In genomic region chr6:145204258-145204766, GRCh38 we compare ENCODE assay signal across 25 cellular contexts.
"Had no signal": no experiment of that assay in that cellular context is flagged by ENCODE, and none has a peak within 500 bp of the region (broad histone marks: within the 10 kb centered on the region; RNA-seq: fewer than 3 reads in every experiment).

No MANE protein-coding gene starts in this region.

- H3K4me3 ChIP-seq: MG63 had no signal

- H3K4me1 Mint-ChIP-seq: activated B cell treated with CpG ODN at 0.5 μM for 24 hours; activated CD4-positive, alpha-beta T cell treated with anti-CD3 and anti-CD28 coated beads, Interleukin-2, amount 10 ng/mL, durations not matched to agents 24 days and 14 days; activated CD8-positive, alpha-beta memory T cell treated with anti-CD3 and anti-CD28 coated beads, Interleukin-2, amount 10 ng/mL, durations not matched to agents 7 days and 5 days; T-helper 17 cell had no signal

- DNase-seq: activated B cell treated with CpG ODN at 0.5 μM for 24 hours; activated CD4-positive, alpha-beta T cell treated with anti-CD3 and anti-CD28 coated beads for 1 hour; activated CD4-positive, alpha-beta T cell treated with anti-CD3 and anti-CD28 coated beads, Interleukin-2, amount 10 ng/mL, durations not matched to agents 24 days and 14 days; activated CD4-positive, alpha-beta T cell treated with anti-CD3 and anti-CD28 coated beads, Interleukin-2, amount 50 U/mL, for 48 hours; activated CD8-positive, alpha-beta memory T cell treated with anti-CD3 and anti-CD28 coated beads, Interleukin-2, amount 10 ng/mL, durations not matched to agents 7 days and 5 days; activated gamma-delta T cell; activated naive CD4-positive, alpha-beta T cell treated with anti-CD3 and anti-CD28 coated beads for 36 hours; activated T-cell treated with anti-CD3 and anti-CD28 coated beads, Interleukin-2, amount 50 U/mL, for 4 hours; MG63; MV-4-11; NCI-H1105; NCI-H1436; NCI-H1694 treated with DMSO at 0.1 percent for 48 hours; NCI-H2029 treated with DMSO at 0.1 percent for 48 hours; NCI-H345; NCI-H510A; NCI-H526 treated with DMSO at 0.1 percent for 48 hours; NCI-H82; OCI-M1; RPMI8226; T-helper 17 cell; T-helper 9 cell had no signal

- H3K36me3 ChIP-seq: MG63 had no signal

- H3K27ac Mint-ChIP-seq: activated B cell treated with CpG ODN at 0.5 μM for 24 hours; activated CD4-positive, alpha-beta T cell treated with anti-CD3 and anti-CD28 coated beads, Interleukin-2, amount 10 ng/mL, durations not matched to agents 24 days and 14 days; activated CD8-positive, alpha-beta memory T cell treated with anti-CD3 and anti-CD28 coated beads, Interleukin-2, amount 10 ng/mL, durations not matched to agents 7 days and 5 days; activated naive CD4-positive, alpha-beta T cell treated with anti-CD3 and anti-CD28 coated beads for 36 hours; activated naive CD8-positive, alpha-beta T cell; T-helper 17 cell had no signal

- ATAC-seq: activated CD8-positive, alpha-beta memory T cell treated with anti-CD3 and anti-CD28 coated beads, Interleukin-2, amount 10 ng/mL, durations not matched to agents 7 days and 5 days; activated T-cell treated with anti-CD3 and anti-CD28 coated beads, Interleukin-2, amount 50 U/mL, for 4 hours; Panc1; Right ventricle myocardium inferior; T-helper 17 cell had no signal

- H3K27me3 ChIP-seq: MG63 had no signal

- H3K4me3 Mint-ChIP-seq: activated B cell treated with CpG ODN at 0.5 μM for 24 hours; activated CD4-positive, alpha-beta T cell treated with anti-CD3 and anti-CD28 coated beads, Interleukin-2, amount 10 ng/mL, durations not matched to agents 24 days and 14 days; activated CD8-positive, alpha-beta memory T cell treated with anti-CD3 and anti-CD28 coated beads, Interleukin-2, amount 10 ng/mL, durations not matched to agents 7 days and 5 days; activated naive CD4-positive, alpha-beta T cell treated with anti-CD3 and anti-CD28 coated beads for 36 hours; activated naive CD8-positive, alpha-beta T cell; activated T-cell treated with anti-CD3 and anti-CD28 coated beads, Interleukin-2, amount 50 U/mL, for 4 hours; T-helper 17 cell had no signal

- H3K9me3 Mint-ChIP-seq: activated B cell treated with CpG ODN at 0.5 μM for 24 hours; activated CD4-positive, alpha-beta T cell treated with anti-CD3 and anti-CD28 coated beads, Interleukin-2, amount 10 ng/mL, durations not matched to agents 24 days and 14 days; activated naive CD4-positive, alpha-beta T cell treated with anti-CD3 and anti-CD28 coated beads for 36 hours; activated T-cell treated with anti-CD3 and anti-CD28 coated beads, Interleukin-2, amount 50 U/mL, for 4 hours had no signal

- H3K36me3 Mint-ChIP-seq: activated CD8-positive, alpha-beta memory T cell treated with anti-CD3 and anti-CD28 coated beads, Interleukin-2, amount 10 ng/mL, durations not matched to agents 7 days and 5 days; activated naive CD8-positive, alpha-beta T cell had no signal

- H3K9me3 ChIP-seq: MG63 had no signal
